ENCODE assay signal across 22 cellular contexts in genomic region chr2:241793385-241793784, GRCh38. TPM values are rescaled to one million over a fixed set of nuclear protein-coding genes. Genes with fewer than 3 reads are reported as not detected.
A peak's percentile ranks its signal among the peaks of the same experiment; 100 is the strongest.
DNase-seq lines count a peak whose midpoint lies in the region; ATAC-seq, FAIRE-seq and TF ChIP-seq lines count a peak whose summit lies in the region.
"Had no signal": no experiment of that assay in that cellular context is flagged by ENCODE, and none has a peak within 500 bp of the region (broad histone marks: within the 10 kb centered on the region; RNA-seq: fewer than 3 reads in every experiment).

No MANE protein-coding gene starts in this region.

- no peaks in the 10 kb centered on the region for H3K27me3 ChIP-seq in psoas muscle (ENCODE audit: insufficient read depth in 3 of 3, low read length in 2 of 3)
- H3K27me3 ChIP-seq: BLaER1 had no signal

- H3K36me3 Mint-ChIP-seq in activated naive CD8-positive, alpha-beta T cell treated with anti-CD3 and anti-CD28 coated beads, Interleukin-2, amount 10 ng/mL, durations not matched to agents 7 days and 5 days = no peaks in the 10 kb centered on the region
- peaks cover 3% of the 10 kb centered on the region for H3K36me3 Mint-ChIP-seq in activated naive CD8-positive, alpha-beta T cell treated with anti-CD3 and anti-CD28 coated beads for 36 hours
- peaks cover 26% of the 10 kb centered on the region for H3K36me3 Mint-ChIP-seq in nephron progenitor cell (ENCODE audit: low read depth)
- H3K36me3 Mint-ChIP-seq: CD4-positive, CD25-positive, alpha-beta regulatory T cell had no signal

- H3K27ac ChIP-seq in psoas muscle = no peak overlapping the region
- H3K27ac ChIP-seq: 22Rv1, BLaER1, GM23248 had no signal

- no peak for DNase-seq in activated naive CD8-positive, alpha-beta T cell treated with anti-CD3 and anti-CD28 coated beads, Interleukin-2, amount 10 ng/mL, durations not matched to agents 7 days and 5 days
- DNase-seq in activated naive CD8-positive, alpha-beta T cell treated with anti-CD3 and anti-CD28 coated beads for 36 hours = no peak
- DNase-seq in HTR-8/SVneo (ENCODE audit: insufficient read length, low spot score) = no peak
- no peak for DNase-seq in frontal cortex (ENCODE audit: low spot score in 2 of 2)
- DNase-seq in nephron progenitor cell = no peak
- DNase-seq in psoas muscle = no peak
- no peak for DNase-seq in NCI-H1694 (lab: John Stamatoyannopoulos, UW)
- DNase-seq: AML-193; Calu3; CD4-positive, CD25-positive, alpha-beta regulatory T cell; DMS153; DMS79 treated with DMSO at 0.1 percent for 48 hours; EL; GDM1; GM23248; Karpas-422 had no signal

- intact Hi-C loops in psoas muscle (cut with DNase I) = no loop called here

- H3K9me3 ChIP-seq in psoas muscle = no peaks in the 10 kb centered on the region

- ATAC-seq in activated naive CD8-positive, alpha-beta T cell treated with anti-CD3 and anti-CD28 coated beads, Interleukin-2, amount 10 ng/mL, durations not matched to agents 7 days and 5 days (ENCODE audit: low read depth) = no peak
- ATAC-seq in psoas muscle = no peak
- ATAC-seq in GM18502 (IDR thresholded peaks at IDR 0.05; ENCODE audit: poor library complexity, unreplicated experiment) = no peak
- ATAC-seq: HCT116 had no signal

- H3K27me3 Mint-ChIP-seq in activated naive CD8-positive, alpha-beta T cell treated with anti-CD3 and anti-CD28 coated beads, Interleukin-2, amount 10 ng/mL, durations not matched to agents 7 days and 5 days = peaks cover 7% of the 10 kb centered on the region
- peaks cover 7% of the 10 kb centered on the region for H3K27me3 Mint-ChIP-seq in activated naive CD8-positive, alpha-beta T cell treated with anti-CD3 and anti-CD28 coated beads for 36 hours
- H3K27me3 Mint-ChIP-seq in nephron progenitor cell (ENCODE audit: low read depth, poor library complexity) = peaks cover 4% of the 10 kb centered on the region

- no peaks in the 10 kb centered on the region for H3K4me1 ChIP-seq in psoas muscle

- FAIRE-seq in HTR-8/SVneo (lab: Jason Lieb, UNC) (peak; percentile 95), frontal cortex (lab: Jason Lieb, UNC) (peak; percentile 23)
- FAIRE-seq: H54 had no signal

- peaks cover 12% of the 10 kb centered on the region for H3K4me1 Mint-ChIP-seq in activated naive CD8-positive, alpha-beta T cell treated with anti-CD3 and anti-CD28 coated beads, Interleukin-2, amount 10 ng/mL, durations not matched to agents 7 days and 5 days
- H3K4me1 Mint-ChIP-seq in activated naive CD8-positive, alpha-beta T cell treated with anti-CD3 and anti-CD28 coated beads for 36 hours = peaks cover 15% of the 10 kb centered on the region
- peaks cover 51% of the 10 kb centered on the region for H3K4me1 Mint-ChIP-seq in nephron progenitor cell
- H3K4me1 Mint-ChIP-seq: CD4-positive, CD25-positive, alpha-beta regulatory T cell had no signal

- no peak overlapping the region for H3K4me3 ChIP-seq in psoas muscle
- H3K4me3 ChIP-seq: BLaER1, GM23248 had no signal

- POLR2A ChIA-PET in activated naive CD8-positive, alpha-beta T cell treated with anti-CD3 and anti-CD28 coated beads, Interleukin-2, amount 10 ng/mL, durations not matched to agents 7 days and 5 days (lab: Charles Lee) = no interaction called here

- no peak overlapping the region for H3K4me3 Mint-ChIP-seq in activated naive CD8-positive, alpha-beta T cell treated with anti-CD3 and anti-CD28 coated beads, Interleukin-2, amount 10 ng/mL, durations not matched to agents 7 days and 5 days
- no peak overlapping the region for H3K4me3 Mint-ChIP-seq in activated naive CD8-positive, alpha-beta T cell treated with anti-CD3 and anti-CD28 coated beads for 36 hours
- H3K4me3 Mint-ChIP-seq in nephron progenitor cell = no peak overlapping the region
- H3K4me3 Mint-ChIP-seq: CD4-positive, CD25-positive, alpha-beta regulatory T cell had no signal

- 92 to 95% (median 93%) methylated on average over 5 of the region's 5 CpGs for WGBS in psoas muscle, 3 donors

- no peaks in the 10 kb centered on the region for H3K36me3 ChIP-seq in psoas muscle (ENCODE audit: insufficient read depth in 1 of 2, low read depth in 1 of 2)
- H3K36me3 ChIP-seq: BLaER1 had no signal

- peak overlapping the region; percentile 1 for H3K27ac Mint-ChIP-seq in activated naive CD8-positive, alpha-beta T cell treated with anti-CD3 and anti-CD28 coated beads, Interleukin-2, amount 10 ng/mL, durations not matched to agents 7 days and 5 days
- H3K27ac Mint-ChIP-seq in activated naive CD8-positive, alpha-beta T cell treated with anti-CD3 and anti-CD28 coated beads for 36 hours = no peak overlapping the region
- no peak overlapping the region for H3K27ac Mint-ChIP-seq in nephron progenitor cell
- H3K27ac Mint-ChIP-seq: CD4-positive, CD25-positive, alpha-beta regulatory T cell had no signal

- H3K9me3 Mint-ChIP-seq in activated naive CD8-positive, alpha-beta T cell treated with anti-CD3 and anti-CD28 coated beads, Interleukin-2, amount 10 ng/mL, durations not matched to agents 7 days and 5 days = peaks cover 10% of the 10 kb centered on the region
- peaks cover 17% of the 10 kb centered on the region for H3K9me3 Mint-ChIP-seq in activated naive CD8-positive, alpha-beta T cell treated with anti-CD3 and anti-CD28 coated beads for 36 hours
- peaks cover 48% of the 10 kb centered on the region for H3K9me3 Mint-ChIP-seq in nephron progenitor cell
- H3K9me3 Mint-ChIP-seq: CD4-positive, CD25-positive, alpha-beta regulatory T cell had no signal

- TF ChIP-seq CTCF in nephron progenitor cell (IDR thresholded peaks at IDR 0.05) (no peak), psoas muscle (IDR thresholded peaks at IDR 0.05) (no peak)

RNA-seq across cellular contexts. Expression of gene NEU4, which starts 15.6 kb away (rescaled TPM):
- total RNA-seq in activated naive CD8-positive, alpha-beta T cell treated with anti-CD3 and anti-CD28 coated beads, Interleukin-2, amount 10 ng/mL, durations not matched to agents 7 days and 5 days = under 1 TPM in 1 of 2 experiments, not detected in 1; 0.20 TPM
- total RNA-seq in activated naive CD8-positive, alpha-beta T cell treated with anti-CD3 and anti-CD28 coated beads for 36 hours = under 1 TPM; 0.08 to 0.40 TPM
- total RNA-seq in frontal cortex (1.6 TPM), psoas muscle (10 to 100 TPM in 2 of 4 donors, 1 to 10 TPM in 1, under 1 TPM in 1; 0.44 to 18.0 (median 9.1) TPM)
- polyA plus RNA-seq in psoas muscle = 10 to 100 TPM in 1 of 3 donors, 1 to 10 TPM in 1, under 1 TPM in 1; 0.73 to 54.6 (median 3.4) TPM
- total RNA-seq: GM23248 had no signal
- polyA plus RNA-seq: GM23248 had no signal

RNA-seq across cellular contexts. Expression of gene GAL3ST2, which starts 16.8 kb away (rescaled TPM):
- total RNA-seq in activated naive CD8-positive, alpha-beta T cell treated with anti-CD3 and anti-CD28 coated beads, Interleukin-2, amount 10 ng/mL, durations not matched to agents 7 days and 5 days = under 1 TPM; 0.22 to 0.43 TPM
- total RNA-seq in activated naive CD8-positive, alpha-beta T cell treated with anti-CD3 and anti-CD28 coated beads for 36 hours = under 1 TPM in 1 of 2 experiments, not detected in 1; 0.31 TPM
- total RNA-seq in frontal cortex (0.41 TPM), psoas muscle (under 1 TPM in 1 of 4 donors, not detected in 3; 0.16 TPM)
- polyA plus RNA-seq in psoas muscle = under 1 TPM in 1 of 3 donors, not detected in 2; 0.14 TPM
- total RNA-seq: Calu3, GM23248, HT-29 had no signal
- polyA plus RNA-seq: CD4-positive, CD25-positive, alpha-beta regulatory T cell; GM23248 had no signal

RNA-seq across cellular contexts. Expression of gene D2HGDH, which starts 59.0 kb away (rescaled TPM):
- 10 to 100 TPM; 44.2 to 46.2 TPM for total RNA-seq in activated naive CD8-positive, alpha-beta T cell treated with anti-CD3 and anti-CD28 coated beads, Interleukin-2, amount 10 ng/mL, durations not matched to agents 7 days and 5 days
- 10 to 100 TPM; 26.9 to 29.3 TPM for total RNA-seq in activated naive CD8-positive, alpha-beta T cell treated with anti-CD3 and anti-CD28 coated beads for 36 hours
- total RNA-seq in frontal cortex = 9.4 TPM
- total RNA-seq in psoas muscle = 10 to 100 TPM; 20.3 to 31.0 (median 23.6) TPM
- 10 to 100 TPM; 14.1 to 15.6 (median 14.9) TPM for polyA plus RNA-seq in psoas muscle
